ENCODE assay signal across 8 cellular contexts in the genomic region with DNA sequence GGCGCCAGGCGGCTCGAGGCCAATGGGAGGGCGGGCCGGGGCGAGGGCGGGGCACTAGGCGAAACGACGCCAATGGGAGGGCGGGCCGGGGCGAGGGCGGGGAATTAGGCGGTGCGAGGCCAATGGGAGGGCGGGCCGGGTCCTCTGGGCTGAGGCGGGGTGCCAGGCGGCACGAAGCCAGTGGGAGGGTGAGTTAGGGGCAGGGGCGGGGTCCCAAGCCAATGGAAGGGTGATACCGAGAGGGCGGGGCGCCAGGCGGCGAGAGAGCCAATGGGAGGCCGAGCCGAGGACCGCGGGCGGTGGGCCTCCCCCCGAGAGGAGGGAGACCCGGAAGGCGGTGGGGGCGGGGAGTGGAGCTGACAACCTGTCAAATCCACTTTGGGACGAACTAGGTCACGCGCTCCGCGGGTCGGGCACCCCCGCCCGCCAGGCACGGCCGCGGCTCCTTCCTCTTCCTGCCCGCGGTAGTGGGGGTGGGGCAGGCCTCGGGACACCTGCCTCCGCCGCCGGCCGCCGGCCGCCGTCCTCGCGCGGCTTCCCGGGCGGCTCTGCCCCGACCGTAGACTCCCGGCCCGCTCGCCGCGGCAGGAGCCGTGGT. TPM values are rescaled to one million over a fixed set of nuclear protein-coding genes. Genes with fewer than 3 reads are reported as not detected.
A peak's percentile ranks its signal among the peaks of the same experiment; 100 is the strongest.
DNase-seq lines count a peak whose midpoint lies in the region; ATAC-seq and TF ChIP-seq lines count a peak whose summit lies in the region.

No MANE protein-coding gene starts in this region.

- DNase-seq in DMS153 treated with DMSO at 0.1 percent for 48 hours (lab: John Stamatoyannopoulos, UW; ENCODE audit: unreplicated experiment) (peak; percentile 96), OCI-M2 (lab: John Stamatoyannopoulos, UW; ENCODE audit: unreplicated experiment) (peak; percentile 98)
- peak; percentile 100 for DNase-seq in activated T-cell treated with anti-CD3 and anti-CD28 coated beads, Interleukin-2, amount 50 U/mL, for 24 hours
- peak; percentile 100 for DNase-seq in stimulated activated CD8-positive, alpha-beta memory T cell treated with anti-CD3 and anti-CD28 coated beads, Interleukin-4, amount 100 ng/mL, for 48 hours

- H3K9me3 Mint-ChIP-seq in activated T-cell treated with anti-CD3 and anti-CD28 coated beads, Interleukin-2, amount 50 U/mL, for 24 hours, result no peaks in the 10 kb centered on the region

- peaks cover 10% of the 10 kb centered on the region for H3K36me3 Mint-ChIP-seq in activated T-cell treated with anti-CD3 and anti-CD28 coated beads, Interleukin-2, amount 50 U/mL, for 24 hours (ENCODE audit: low read depth)

- peak; percentile 87 for ATAC-seq in GM21619 (IDR thresholded peaks at IDR 0.05; ENCODE audit: unreplicated experiment)

- H3K27me3 ChIP-seq in esophagus (ENCODE audit: control insufficient read depth in 1 of 2, insufficient read depth in 2 of 2, low read length in 2 of 2) (no peaks in the 10 kb centered on the region), mucosa of stomach (ENCODE audit: control insufficient read depth, insufficient read depth, low read length) (no peaks in the 10 kb centered on the region)

- peak overlapping the region; percentile 92 for H3K4me3 Mint-ChIP-seq in activated T-cell treated with anti-CD3 and anti-CD28 coated beads, Interleukin-2, amount 50 U/mL, for 24 hours

- H3K4me1 Mint-ChIP-seq in activated T-cell treated with anti-CD3 and anti-CD28 coated beads, Interleukin-2, amount 50 U/mL, for 24 hours (ENCODE audit: low read depth), result peaks cover 13% of the 10 kb centered on the region

- no peaks in the 10 kb centered on the region for H3K9me3 ChIP-seq in esophagus (ENCODE audit: control insufficient read depth in 2 of 2, insufficient read depth in 1 of 2, low read depth in 1 of 2, low read length in 1 of 2)
- H3K9me3 ChIP-seq in mucosa of stomach (ENCODE audit: control insufficient read depth, low read length), result no peaks in the 10 kb centered on the region

- H3K9ac ChIP-seq in mucosa of stomach (ENCODE audit: low read length), result peak overlapping the region; percentile 97

- peak overlapping the region; percentile 80 to 90 for H3K4me3 ChIP-seq in esophagus (ENCODE audit: low read depth in 1 of 2, low read length in 2 of 2)
- H3K4me3 ChIP-seq in mucosa of stomach (ENCODE audit: low read length), result peak overlapping the region; percentile 65

- no peaks in the 10 kb centered on the region for H3K27me3 Mint-ChIP-seq in activated T-cell treated with anti-CD3 and anti-CD28 coated beads, Interleukin-2, amount 50 U/mL, for 24 hours

- peak overlapping the region; percentile 98 to 99 for H3K27ac ChIP-seq in esophagus (ENCODE audit: low read depth in 2 of 2, low read length in 1 of 2)

- TF ChIP-seq RAD21 in Ishikawa (IDR thresholded peaks at IDR 0.05; ENCODE audit: low read depth), result peak; percentile 13; the same call in 1 of the 2 replicates

- no peak overlapping the region for H3K27ac Mint-ChIP-seq in activated T-cell treated with anti-CD3 and anti-CD28 coated beads, Interleukin-2, amount 50 U/mL, for 24 hours

- no peak for TF ChIP-seq EP300 in Ishikawa (IDR thresholded peaks at IDR 0.05; ENCODE audit: borderline replicate concordance)

- H3K4me1 ChIP-seq in esophagus (ENCODE audit: control insufficient read depth in 2 of 2, insufficient read depth in 2 of 2, low read length in 1 of 2) (no peaks in the 10 kb centered on the region), mucosa of stomach (ENCODE audit: control insufficient read depth, insufficient read depth, low read length) (no peaks in the 10 kb centered on the region)

- H3K36me3 ChIP-seq in esophagus (ENCODE audit: control insufficient read depth in 2 of 2, insufficient read depth in 2 of 2, low read length in 1 of 2), result no peaks in the 10 kb centered on the region
- no peaks in the 10 kb centered on the region for H3K36me3 ChIP-seq in mucosa of stomach (ENCODE audit: control insufficient read depth, insufficient read depth, low read length)

- WGBS in esophagus, 2 donors, result 0 to 1% methylated on average over 31 to 70 of the region's 70 CpGs

TF ChIP-seq in Ishikawa, 13 proteins besides CTCF, POLR2A, EP300 and RAD21:
- no peak; the same call in 1 of the 2 replicates for TF ChIP-seq TEAD4 (IDR thresholded peaks at IDR 0.05)
- peak; percentile 8; the same call in 1 of the 2 replicates for TF ChIP-seq YY1 (IDR thresholded peaks at IDR 0.05; ENCODE audit: low read depth)
- TF ChIP-seq EGR1 (IDR thresholded peaks at IDR 0.05), result 0 out of 2 replicates have a peak, but pooled peaks have one; percentile 34
- TF ChIP-seq, protein P1, sequence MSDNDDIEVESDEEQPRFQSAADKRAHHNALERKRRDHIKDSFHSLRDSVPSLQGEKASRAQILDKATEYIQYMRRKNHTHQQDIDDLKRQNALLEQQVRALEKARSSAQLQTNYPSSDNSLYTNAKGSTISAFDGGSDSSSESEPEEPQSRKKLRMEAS (IDR thresholded peaks at IDR 0.05), result peak; percentile 61
- no peak for TF ChIP-seq ZBTB7A (IDR thresholded peaks at IDR 0.05; ENCODE audit: low read depth)
- peak; percentile 37; the same call in 1 of the 2 replicates for TF ChIP-seq TCF12 (IDR thresholded peaks at IDR 0.05; ENCODE audit: low read depth)
- TF ChIP-seq, protein P2, sequence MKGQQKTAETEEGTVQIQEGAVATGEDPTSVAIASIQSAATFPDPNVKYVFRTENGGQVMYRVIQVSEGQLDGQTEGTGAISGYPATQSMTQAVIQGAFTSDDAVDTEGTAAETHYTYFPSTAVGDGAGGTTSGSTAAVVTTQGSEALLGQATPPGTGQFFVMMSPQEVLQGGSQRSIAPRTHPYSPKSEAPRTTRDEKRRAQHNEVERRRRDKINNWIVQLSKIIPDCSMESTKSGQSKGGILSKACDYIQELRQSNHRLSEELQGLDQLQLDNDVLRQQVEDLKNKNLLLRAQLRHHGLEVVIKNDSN (IDR thresholded peaks at IDR 0.05), result peak; percentile 84
- TF ChIP-seq, protein P3, sequence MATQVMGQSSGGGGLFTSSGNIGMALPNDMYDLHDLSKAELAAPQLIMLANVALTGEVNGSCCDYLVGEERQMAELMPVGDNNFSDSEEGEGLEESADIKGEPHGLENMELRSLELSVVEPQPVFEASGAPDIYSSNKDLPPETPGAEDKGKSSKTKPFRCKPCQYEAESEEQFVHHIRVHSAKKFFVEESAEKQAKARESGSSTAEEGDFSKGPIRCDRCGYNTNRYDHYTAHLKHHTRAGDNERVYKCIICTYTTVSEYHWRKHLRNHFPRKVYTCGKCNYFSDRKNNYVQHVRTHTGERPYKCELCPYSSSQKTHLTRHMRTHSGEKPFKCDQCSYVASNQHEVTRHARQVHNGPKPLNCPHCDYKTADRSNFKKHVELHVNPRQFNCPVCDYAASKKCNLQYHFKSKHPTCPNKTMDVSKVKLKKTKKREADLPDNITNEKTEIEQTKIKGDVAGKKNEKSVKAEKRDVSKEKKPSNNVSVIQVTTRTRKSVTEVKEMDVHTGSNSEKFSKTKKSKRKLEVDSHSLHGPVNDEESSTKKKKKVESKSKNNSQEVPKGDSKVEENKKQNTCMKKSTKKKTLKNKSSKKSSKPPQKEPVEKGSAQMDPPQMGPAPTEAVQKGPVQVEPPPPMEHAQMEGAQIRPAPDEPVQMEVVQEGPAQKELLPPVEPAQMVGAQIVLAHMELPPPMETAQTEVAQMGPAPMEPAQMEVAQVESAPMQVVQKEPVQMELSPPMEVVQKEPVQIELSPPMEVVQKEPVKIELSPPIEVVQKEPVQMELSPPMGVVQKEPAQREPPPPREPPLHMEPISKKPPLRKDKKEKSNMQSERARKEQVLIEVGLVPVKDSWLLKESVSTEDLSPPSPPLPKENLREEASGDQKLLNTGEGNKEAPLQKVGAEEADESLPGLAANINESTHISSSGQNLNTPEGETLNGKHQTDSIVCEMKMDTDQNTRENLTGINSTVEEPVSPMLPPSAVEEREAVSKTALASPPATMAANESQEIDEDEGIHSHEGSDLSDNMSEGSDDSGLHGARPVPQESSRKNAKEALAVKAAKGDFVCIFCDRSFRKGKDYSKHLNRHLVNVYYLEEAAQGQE (IDR thresholded peaks at IDR 0.05; ENCODE audit: low read depth), result no peak
- no peak for TF ChIP-seq CREB1 (IDR thresholded peaks at IDR 0.05; ENCODE audit: low read depth)
- no peak; the same call in 1 of the 2 replicates for TF ChIP-seq TAF1 (IDR thresholded peaks at IDR 0.05; ENCODE audit: low read depth)
- no peak for TF ChIP-seq FOXM1 (IDR thresholded peaks at IDR 0.05; ENCODE audit: borderline replicate concordance, low read depth)
- peak; percentile 25; the same call in 1 of the 2 replicates for TF ChIP-seq NFIC (IDR thresholded peaks at IDR 0.05)
- TF ChIP-seq CEBPB (IDR thresholded peaks at IDR 0.05), result no peak

RNA-seq across cellular contexts. Expression of a gene that starts 28.0 kb away (rescaled TPM):
- 10 to 100 TPM in 1 of 2 donors, 1 to 10 TPM in 1; 8.2 to 11.7 TPM for polyA plus RNA-seq in esophagus

Comparison
In these comparisons a context has a peak if more than half of its experiments do, and no peak if none do; other contexts are left out.
1. Peak in every context shown above with its lines: DNase-seq, ATAC-seq, H3K4me3 ChIP-seq and H3K27ac ChIP-seq.